In the genomic region with DNA sequence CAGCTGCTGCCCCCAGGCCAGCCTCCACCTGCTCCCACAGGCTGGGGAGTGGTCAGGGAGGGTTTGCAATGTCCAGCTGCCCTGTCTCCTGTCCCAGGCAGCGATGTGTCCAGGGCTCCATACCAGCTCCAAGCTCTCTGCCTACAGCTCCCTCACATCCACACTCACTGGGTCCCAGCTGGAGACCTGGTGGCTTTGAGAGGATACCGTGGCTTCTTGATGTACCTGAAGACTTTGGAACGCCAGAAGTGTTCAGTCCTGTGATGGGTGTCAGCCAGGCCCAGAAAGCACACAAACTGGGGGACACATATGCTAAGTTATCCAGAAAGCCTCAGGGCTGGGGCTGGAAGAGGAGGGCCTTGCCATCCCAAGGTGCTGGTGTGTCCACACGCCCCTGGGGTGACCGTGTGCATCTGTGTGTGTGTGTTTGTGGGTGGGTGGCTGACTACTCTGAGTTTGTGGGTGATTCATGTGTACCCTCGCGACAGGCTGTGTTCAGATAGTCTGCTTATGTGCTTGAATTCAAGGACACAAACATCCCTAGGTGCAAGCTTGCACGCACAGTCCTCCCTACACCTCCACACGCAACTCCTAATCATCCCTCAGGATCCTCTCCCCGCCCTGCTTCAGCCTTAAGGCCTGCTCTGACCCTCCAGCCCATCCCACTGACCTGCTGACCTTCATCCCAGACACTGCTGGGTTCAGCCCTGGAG, we compare ENCODE assay signal across 12 cellular contexts. TPM values are rescaled to one million over a fixed set of nuclear protein-coding genes. Genes with fewer than 3 reads are reported as not detected.
DNase-seq lines count a peak whose midpoint lies in the region; ATAC-seq and TF ChIP-seq lines count a peak whose summit lies in the region.
"Had no signal": no experiment of that assay in that cellular context is flagged by ENCODE, and none has a peak within 500 bp of the region (broad histone marks: within the 10 kb centered on the region; RNA-seq: fewer than 3 reads in every experiment).

No MANE protein-coding gene starts in this region.

- no peak for TF ChIP-seq CTCF in CD4-positive, alpha-beta T cell (IDR thresholded peaks at IDR 0.05)
- TF ChIP-seq CTCF in Loucy (conservative IDR thresholded peaks at IDR 0.05; ENCODE audit: low read length) (no peak), nephron (IDR thresholded peaks at IDR 0.05; ENCODE audit: unreplicated experiment in 3 of 3) (no peak)

- no peak for ATAC-seq in CD4-positive, alpha-beta T cell (ENCODE audit: poor library complexity)

- DNase-seq in CD4-positive, alpha-beta T cell: no peak
- no peak for DNase-seq in effector memory CD4-positive, alpha-beta T cell
- no peak for DNase-seq in activated gamma-delta T cell (lab: John Stamatoyannopoulos, UW)
- DNase-seq in SHP77 treated with DMSO at 0.1 percent for 48 hours (lab: John Stamatoyannopoulos, UW): no peak
- DNase-seq in NCI-H1092 (lab: John Stamatoyannopoulos, UW): no peak
- no peak for DNase-seq in foreskin melanocyte
- DNase-seq: COR-L47, GOT3, midbrain, NCI-H187 treated with DMSO at 0.1 percent for 48 hours had no signal

- CTCF ChIA-PET in CD4-positive, alpha-beta T cell (lab: Charles Lee): interaction anchor here (0.7 to 3.3 kb wide), 9 partner anchors 14 to 65 kb away, joined by 3 to 24 read pairs (median 5); no protein-coding TSS in a partner anchor

- H2AFZ ChIP-seq in Loucy (ENCODE audit: low read length): no peak overlapping the region

- no peaks in the 10 kb centered on the region for H4K20me1 ChIP-seq in Loucy (ENCODE audit: insufficient read depth, low read length, poor library complexity, severe bottlenecking)

- no peaks in the 10 kb centered on the region for H3K9me3 ChIP-seq in CD4-positive, alpha-beta T cell (ENCODE audit: control insufficient read depth, low read length)
- no peaks in the 10 kb centered on the region for H3K9me3 ChIP-seq in Loucy (ENCODE audit: insufficient read depth, low read depth, low read length)
- H3K9me3 ChIP-seq in effector memory CD4-positive, alpha-beta T cell (ENCODE audit: control insufficient read depth, low read length): no peaks in the 10 kb centered on the region

- intact Hi-C loops in CD4-positive, alpha-beta T cell (cut with DNase I, micrococcal nuclease): loop anchor here in 1 of 2 experiments (2.0 kb wide), 1 partner anchor 56 kb away; no protein-coding TSS in a partner anchor

- no peaks in the 10 kb centered on the region for H3K9me3 Mint-ChIP-seq in CD4-positive, alpha-beta T cell
- no peaks in the 10 kb centered on the region for H3K9me3 Mint-ChIP-seq in nephron

- no peaks in the 10 kb centered on the region for H3K27me3 Mint-ChIP-seq in CD4-positive, alpha-beta T cell
- H3K27me3 Mint-ChIP-seq in nephron (ENCODE audit: low read depth): peaks cover 10% of the 10 kb centered on the region

- H3K27me3 ChIP-seq in CD4-positive, alpha-beta T cell (ENCODE audit: control insufficient read depth, insufficient read depth, low read length): no peaks in the 10 kb centered on the region
- no peaks in the 10 kb centered on the region for H3K27me3 ChIP-seq in Loucy (ENCODE audit: insufficient read depth, low read length, poor library complexity, severe bottlenecking)
- H3K27me3 ChIP-seq in effector memory CD4-positive, alpha-beta T cell (replicated peaks; ENCODE audit: control insufficient read depth, insufficient read depth, low read length, poor library complexity, severe bottlenecking): no peaks in the 10 kb centered on the region

- H3K36me3 Mint-ChIP-seq in CD4-positive, alpha-beta T cell (ENCODE audit: low read depth): no peaks in the 10 kb centered on the region
- H3K36me3 Mint-ChIP-seq in nephron (ENCODE audit: low read depth): no peaks in the 10 kb centered on the region

- peaks cover 9% of the 10 kb centered on the region for H3F3A ChIP-seq in Loucy (ENCODE audit: low read depth)

- H3K4me1 Mint-ChIP-seq in CD4-positive, alpha-beta T cell (ENCODE audit: low read depth): peaks cover 64% of the 10 kb centered on the region
- peaks cover 33% of the 10 kb centered on the region for H3K4me1 Mint-ChIP-seq in nephron

- peak overlapping the region; percentile 79 for H3K4me3 ChIP-seq in Loucy (ENCODE audit: low read length, poor library complexity, severe bottlenecking)
- no peak overlapping the region for H3K4me3 ChIP-seq in effector memory CD4-positive, alpha-beta T cell (ENCODE audit: insufficient read depth, low read depth, low read length, poor library complexity, severe bottlenecking)

- no peaks in the 10 kb centered on the region for H3K36me3 ChIP-seq in Loucy (ENCODE audit: insufficient read depth, low read length)
- no peaks in the 10 kb centered on the region for H3K36me3 ChIP-seq in effector memory CD4-positive, alpha-beta T cell (ENCODE audit: control insufficient read depth, insufficient read depth, low read length)

- H3K9me2 ChIP-seq in Loucy (replicated peaks; ENCODE audit: low read depth, low read length): no peaks in the 10 kb centered on the region

- POLR2A ChIA-PET in CD4-positive, alpha-beta T cell (lab: Charles Lee): interaction anchor here (0.9 to 20.9 kb wide), 10 partner anchors 10 to 64 kb away, joined by 3 to 506 read pairs (median 14); partner anchors contain the start of gene ZFP36L2

- peak overlapping the region; percentile 100 for H3K4me2 ChIP-seq in Loucy (ENCODE audit: low read depth, low read length, poor library complexity, severe bottlenecking)

- peak overlapping the region; percentile 97 for H3K9ac ChIP-seq in Loucy (ENCODE audit: low read depth, low read length, poor library complexity, severe bottlenecking)

- H3K79me2 ChIP-seq in Loucy (ENCODE audit: insufficient read depth, low read length): peaks cover 19% of the 10 kb centered on the region

- H3K27ac ChIP-seq in CD4-positive, alpha-beta T cell (ENCODE audit: low read depth, low read length): peak overlapping the region; percentile 97
- peak overlapping the region; percentile 97 for H3K27ac ChIP-seq in effector memory CD4-positive, alpha-beta T cell (ENCODE audit: insufficient read depth, low read length, poor library complexity, severe bottlenecking)

- H3K4me1 ChIP-seq in Loucy (ENCODE audit: insufficient read depth, low read length, poor library complexity, severe bottlenecking): peaks cover 46% of the 10 kb centered on the region
- H3K4me1 ChIP-seq in effector memory CD4-positive, alpha-beta T cell (ENCODE audit: control insufficient read depth, insufficient read depth, low read length, poor library complexity, severe bottlenecking): peaks cover 59% of the 10 kb centered on the region

- peak overlapping the region; percentile 82 for H3K4me3 Mint-ChIP-seq in CD4-positive, alpha-beta T cell
- no peak overlapping the region for H3K4me3 Mint-ChIP-seq in nephron

- H3K27ac Mint-ChIP-seq in CD4-positive, alpha-beta T cell: peak overlapping the region; percentile 94
- H3K27ac Mint-ChIP-seq in nephron: peak overlapping the region; percentile 81 to 97 (median 88)

RNA-seq across cellular contexts. Expression of gene ZFP36L2, which starts 33.3 kb away (rescaled TPM):
- 1,000 to 10,000 TPM; 1,602 to 1,631 TPM for total RNA-seq in CD4-positive, alpha-beta T cell
